Comparison of ENCODE assay signal across 18 cellular contexts in genomic region chr2:113278073-113278811, GRCh38. TPM values are rescaled to one million over a fixed set of nuclear protein-coding genes. Genes with fewer than 3 reads are reported as not detected.
DNase-seq lines count a peak whose midpoint lies in the region; ATAC-seq and TF ChIP-seq lines count a peak whose summit lies in the region.
"Had no signal": no experiment of that assay in that cellular context is flagged by ENCODE, and none has a peak within 500 bp of the region (broad histone marks: within the 10 kb centered on the region; RNA-seq: fewer than 3 reads in every experiment).

No MANE protein-coding gene starts in this region.

- no peak for TF ChIP-seq CTCF in epithelial cell of proximal tubule (conservative IDR thresholded peaks at IDR 0.05; ENCODE audit: low read depth, low read length)

- H3K27me3 Mint-ChIP-seq in stimulated activated naive CD8-positive, alpha-beta T cell treated with anti-CD3 and anti-CD28 coated beads, Interleukin-15, amount 100 ng/mL, for 72 hours, result peaks cover 76% of the 10 kb centered on the region

- H3K27ac Mint-ChIP-seq in stimulated activated naive CD8-positive, alpha-beta T cell treated with anti-CD3 and anti-CD28 coated beads, Interleukin-15, amount 100 ng/mL, for 72 hours, result no peak overlapping the region
- H3K27ac Mint-ChIP-seq: natural killer cell treated with Interleukin-12 subunit alpha and Interleukin-12 subunit beta and Interleukin-15 and Interleukin-18, amount 100 ng/mL, for 72 hours had no signal

- H3K4me3 ChIP-seq in epithelial cell of proximal tubule (ENCODE audit: low read depth, low read length), result peak overlapping the region; percentile 84

- no peak overlapping the region for H3K4me3 Mint-ChIP-seq in stimulated activated naive CD8-positive, alpha-beta T cell treated with anti-CD3 and anti-CD28 coated beads, Interleukin-15, amount 100 ng/mL, for 72 hours
- H3K4me3 Mint-ChIP-seq: natural killer cell treated with Interleukin-12 subunit alpha and Interleukin-12 subunit beta and Interleukin-15 and Interleukin-18, amount 100 ng/mL, for 72 hours had no signal

- ATAC-seq in stimulated activated naive CD8-positive, alpha-beta T cell treated with anti-CD3 and anti-CD28 coated beads, Interleukin-15, amount 100 ng/mL, for 72 hours, result peak; percentile 18
- ATAC-seq in stimulated activated naive CD8-positive, alpha-beta T cell treated with anti-CD3 and anti-CD28 coated beads, Interleukin-15, Interleukin-2, amounts not matched to agents 100 U/mL and 50 U/mL, for 24 hours, result no peak
- ATAC-seq: left colon; natural killer cell treated with Interleukin-12 subunit alpha and Interleukin-12 subunit beta and Interleukin-15 and Interleukin-18, amount 100 ng/mL, for 72 hours had no signal

- peaks cover 28% of the 10 kb centered on the region for H3K4me1 Mint-ChIP-seq in stimulated activated naive CD8-positive, alpha-beta T cell treated with anti-CD3 and anti-CD28 coated beads, Interleukin-15, amount 100 ng/mL, for 72 hours

- H3K9me3 Mint-ChIP-seq in stimulated activated naive CD8-positive, alpha-beta T cell treated with anti-CD3 and anti-CD28 coated beads, Interleukin-15, amount 100 ng/mL, for 72 hours, result no peaks in the 10 kb centered on the region
- H3K9me3 Mint-ChIP-seq: natural killer cell treated with Interleukin-12 subunit alpha and Interleukin-12 subunit beta and Interleukin-15 and Interleukin-18, amount 100 ng/mL, for 72 hours had no signal

- DNase-seq in stimulated activated naive CD8-positive, alpha-beta T cell treated with anti-CD3 and anti-CD28 coated beads, Interleukin-15, amount 100 ng/mL, for 72 hours, result no peak
- DNase-seq in stimulated activated naive CD8-positive, alpha-beta T cell treated with anti-CD3 and anti-CD28 coated beads, Interleukin-15, Interleukin-2, amounts not matched to agents 100 U/mL and 50 U/mL, for 24 hours, result no peak
- no peak for DNase-seq in epithelial cell of proximal tubule (ENCODE audit: low read depth)
- DNase-seq in left kidney (ENCODE audit: low read depth, low spot score), result peak; percentile 39
- no peak for DNase-seq in NCI-H187 (lab: John Stamatoyannopoulos, UW)
- no peak for DNase-seq in hypothalamus (lab: John Stamatoyannopoulos, UW)
- no peak for DNase-seq in epidermal melanocyte (ENCODE audit: insufficient read length, low spot score)
- no peak for DNase-seq in dedifferentiated amniotic fluid mesenchymal stem cell (ENCODE audit: extremely low spot score)
- DNase-seq: activated gamma-delta T cell; cerebellar nuclear complex; heart right ventricle; left colon; midbrain; NCI-H2107; NCI-H510A treated with DMSO at 0.1 percent for 48 hours; NK-92 treated with Interleukin-12 subunit alpha and Interleukin-12 subunit beta, amount 100 ng/mL, for 24 hours had no signal

RNA-seq across cellular contexts. Expression of gene PAX8, which starts 0.5 kb away (rescaled TPM):
- total RNA-seq in epithelial cell of proximal tubule, result 109 and 127 TPM in 2 replicates
- total RNA-seq: skeletal muscle tissue had no signal
